In genomic region chr1:11041048-11041447, GRCh38 we compare ENCODE assay signal across 40 cellular contexts. TPM values are rescaled to one million over a fixed set of nuclear protein-coding genes. Genes with fewer than 3 reads are reported as not detected.
A peak's percentile ranks its signal among the peaks of the same experiment; 100 is the strongest.
DNase-seq lines count a peak whose midpoint lies in the region; ATAC-seq, FAIRE-seq and TF ChIP-seq lines count a peak whose summit lies in the region.
"Had no signal": no experiment of that assay in that cellular context is flagged by ENCODE, and none has a peak within 500 bp of the region (broad histone marks: within the 10 kb centered on the region; RNA-seq: fewer than 3 reads in every experiment).

No MANE protein-coding gene starts in this region.

- in situ Hi-C loops in IMR-90 (cut with MboI; ENCODE audit: low sequenced_read_pairs) = no loop called here

- no peak overlapping the region for H4K5ac ChIP-seq in IMR-90 (ENCODE audit: low read depth, low read length)
- no peak overlapping the region for H4K5ac ChIP-seq in H1 (ENCODE audit: insufficient read length, low read depth, low read length)

- H3K9me3 ChIP-seq in HEK293 (ENCODE audit: control insufficient read depth, insufficient read depth, low read depth, low read length) = no peaks in the 10 kb centered on the region
- H3K9me3 ChIP-seq in IMR-90 (ENCODE audit: control insufficient read depth, insufficient read depth, low read length) = no peaks in the 10 kb centered on the region
- no peaks in the 10 kb centered on the region for H3K9me3 ChIP-seq in H1 (ENCODE audit: insufficient read depth in 2 of 2, low read depth in 1 of 2, low read length in 1 of 2)
- H3K9me3 ChIP-seq: A549; BE2C; BLaER1; BLaER1 treated with 17β-estradiol and CSF1 and Interleukin-3, amounts not matched to agents 10 nM and 100 nM; Caco-2 had no signal

- H2BK120ac ChIP-seq in IMR-90 (ENCODE audit: low read depth, low read length) (no peak overlapping the region), H1 (replicated peaks; ENCODE audit: low read depth, low read length) (no peak overlapping the region)

- no peak overlapping the region for H2BK15ac ChIP-seq in IMR-90 (ENCODE audit: low read depth, low read length)
- H2BK15ac ChIP-seq in H1 (ENCODE audit: low read length) = no peak overlapping the region

- no peak overlapping the region for H3K27ac Mint-ChIP-seq in mesothelial cell of epicardium
- H3K27ac Mint-ChIP-seq: B cell; CD14-positive monocyte; CD4-positive, alpha-beta memory T cell; CD4-positive, alpha-beta T cell; CD4-positive, CD25-positive, alpha-beta regulatory T cell; CD8-positive, alpha-beta memory T cell; CD8-positive, alpha-beta T cell had no signal

- DNase-seq in IMR-90 (no peak), H1 (ENCODE audit: low read depth in 1 of 2, low spot score in 2 of 2) (no peak), urothelium cell line (ENCODE audit: low spot score) (no peak), GF-D8 (lab: John Stamatoyannopoulos, UW) (no peak), mesothelial cell of epicardium (ENCODE audit: low spot score in 2 of 2, unreplicated experiment in 2 of 2) (no peak), H54 (ENCODE audit: insufficient read length, low spot score) (no peak)
- DNase-seq: 8988T; ACHN; AML-193; BE2C; C1 segment of cervical spinal cord; Caco-2; Calu3; CD4-positive, alpha-beta memory T cell; CD4-positive, alpha-beta T cell; CD4-positive, CD25-positive, alpha-beta regulatory T cell; CD8-positive, alpha-beta memory T cell; CD8-positive, alpha-beta T cell; COR-L47; DMS 273 treated with DMSO at 0.1 percent for 48 hours; DMS153; DMS53; DMS79; DMS79 treated with DMSO at 0.1 percent for 48 hours; DND-41; EL had no signal

- no peaks in the 10 kb centered on the region for H3K79me2 ChIP-seq in H1 (ENCODE audit: control insufficient read depth in 1 of 2, insufficient read depth in 2 of 2, low read length in 2 of 2)

- TF ChIP-seq RAD21 in IMR-90 (IDR thresholded peaks at IDR 0.05; ENCODE audit: low read length) (no peak), H1 (IDR thresholded peaks at IDR 0.05 in 1 of 2, conservative IDR thresholded peaks at IDR 0.05 in 1 of 2; ENCODE audit: low read depth in 2 of 2, low read length in 2 of 2) (no peak)

- peak overlapping the region; percentile 50 for H2BK5ac ChIP-seq in IMR-90 (ENCODE audit: low read depth, low read length, poor library complexity, severe bottlenecking)
- H2BK5ac ChIP-seq in H1 (ENCODE audit: low read depth, low read length) = no peak overlapping the region

- H2BK20ac ChIP-seq in IMR-90 (ENCODE audit: low read depth, low read length) = no peak overlapping the region
- no peak overlapping the region for H2BK20ac ChIP-seq in H1 (ENCODE audit: low read length)

- H3K36me3 Mint-ChIP-seq in mesothelial cell of epicardium = no peaks in the 10 kb centered on the region
- H3K36me3 Mint-ChIP-seq: CD14-positive monocyte; CD4-positive, alpha-beta memory T cell; CD4-positive, CD25-positive, alpha-beta regulatory T cell; CD8-positive, alpha-beta memory T cell; CD8-positive, alpha-beta T cell had no signal

- no peak for ATAC-seq in IMR-90 (ENCODE audit: low read depth)
- ATAC-seq in HG02623 (IDR thresholded peaks at IDR 0.05; ENCODE audit: unreplicated experiment) = no peak
- ATAC-seq: A549; CD8-positive, alpha-beta T cell had no signal

- H3K4me2 ChIP-seq in IMR-90 (ENCODE audit: low read depth, low read length) (no peak overlapping the region), H1 (ENCODE audit: insufficient read depth in 1 of 2, low read depth in 2 of 2, low read length in 2 of 2) (no peak overlapping the region)
- H3K4me2 ChIP-seq: A549; BLaER1; BLaER1 treated with 17β-estradiol and CSF1 and Interleukin-3, amounts not matched to agents 10 nM and 100 nM had no signal

- H3K9ac ChIP-seq in IMR-90 (ENCODE audit: low read depth, low read length) (no peak overlapping the region), H1 (replicated peaks in 1 of 4; ENCODE audit: extremely low read depth in 1 of 4, low read depth in 3 of 4, low read length in 3 of 4) (no peak overlapping the region)
- H3K9ac ChIP-seq: BLaER1; BLaER1 treated with 17β-estradiol and CSF1 and Interleukin-3, amounts not matched to agents 10 nM and 100 nM had no signal

- no peak overlapping the region for H2BK12ac ChIP-seq in H1 (ENCODE audit: low read depth, low read length)

- H3K27ac ChIP-seq in HEK293 (ENCODE audit: extremely low read depth, low read depth, low read length) = no peak overlapping the region
- H3K27ac ChIP-seq in IMR-90 (ENCODE audit: insufficient read depth, low read length) = no peak overlapping the region
- no peak overlapping the region for H3K27ac ChIP-seq in H1 (ENCODE audit: low read depth, low read length)
- H3K27ac ChIP-seq: 22Rv1; A549; BLaER1; BLaER1 treated with 17β-estradiol and CSF1 and Interleukin-3, amounts not matched to agents 10 nM and 100 nM; C4-2B had no signal

- TF ChIP-seq CTCF in HEK293 (tag by site-specific recombination; IDR thresholded peaks at IDR 0.05) = no peak
- TF ChIP-seq CTCF in IMR-90 (conservative IDR thresholded peaks at IDR 0.05; ENCODE audit: low read depth, low read length) = no peak
- TF ChIP-seq CTCF in H1 (IDR thresholded peaks at IDR 0.05; ENCODE audit: control extremely low read depth in 1 of 3, insufficient read depth in 1 of 3, low read depth in 1 of 3, low read length in 3 of 3) = no peak
- no peak for TF ChIP-seq CTCF in mesothelial cell of epicardium (IDR thresholded peaks at IDR 0.05; ENCODE audit: unreplicated experiment)

- H2AFZ ChIP-seq in IMR-90 (replicated peaks; ENCODE audit: low read length, poor library complexity) (no peak overlapping the region), H1 (ENCODE audit: low read length) (no peak overlapping the region)

- TF ChIP-seq POLR2A in IMR-90 (IDR thresholded peaks at IDR 0.05; ENCODE audit: low read depth, low read length) = no peak
- TF ChIP-seq POLR2A in H1 (IDR thresholded peaks at IDR 0.05; ENCODE audit: control extremely low read depth in 1 of 2, low read depth in 2 of 2, low read length in 2 of 2) = no peak
- no peak for TF ChIP-seq POLR2A in H54 (IDR thresholded peaks at IDR 0.05; ENCODE audit: low read depth, low read length)

- no peak overlapping the region for H3K56ac ChIP-seq in IMR-90 (ENCODE audit: extremely low read depth, insufficient read depth, low read length)
- H3K56ac ChIP-seq in H1 (replicated peaks; ENCODE audit: insufficient read length, low read depth, low read length) = peak overlapping the region; percentile 77

- H3K4me3 ChIP-seq in HEK293 (ENCODE audit: low read depth, low read length) (no peak overlapping the region), IMR-90 (ENCODE audit: insufficient read depth, low read depth, low read length) (no peak overlapping the region), H1 (ENCODE audit: extremely low read depth in 1 of 4, insufficient read depth in 2 of 4, low read depth in 3 of 4, low read length in 4 of 4) (no peak overlapping the region)
- H3K4me3 ChIP-seq: A549; BLaER1; BLaER1 treated with 17β-estradiol and CSF1 and Interleukin-3, amounts not matched to agents 10 nM and 100 nM had no signal

- H3K79me1 ChIP-seq in IMR-90 (ENCODE audit: low read depth in 1 of 2, low read length in 2 of 2) = no peaks in the 10 kb centered on the region
- no peaks in the 10 kb centered on the region for H3K79me1 ChIP-seq in H1 (ENCODE audit: low read depth, low read length)

- no peak overlapping the region for H3K23ac ChIP-seq in IMR-90 (ENCODE audit: low read depth, low read length)
- H3K23ac ChIP-seq in H1 (ENCODE audit: insufficient read length) = no peak overlapping the region

- intact Hi-C loops in IMR-90 (cut with micrococcal nuclease) = no loop called here

- no peak for TF ChIP-seq EP300 in H1 (IDR thresholded peaks at IDR 0.05; ENCODE audit: borderline replicate concordance in 1 of 2, low read depth in 2 of 2, low read length in 2 of 2)

- H3K9me3 Mint-ChIP-seq in mesothelial cell of epicardium = no peaks in the 10 kb centered on the region
- H3K9me3 Mint-ChIP-seq: CD14-positive monocyte; CD4-positive, alpha-beta memory T cell; CD4-positive, alpha-beta T cell; CD4-positive, CD25-positive, alpha-beta regulatory T cell; CD8-positive, alpha-beta memory T cell; CD8-positive, alpha-beta T cell had no signal

- no peak overlapping the region for H3K18ac ChIP-seq in IMR-90 (ENCODE audit: low read depth, low read length)
- no peak overlapping the region for H3K18ac ChIP-seq in H1 (ENCODE audit: extremely low read depth, low read length)

- no TSS peak for BruUV-seq in IMR-90 (replicated peaks; lab: Mats Ljungman, UMichigan)

- no peak overlapping the region for H4K91ac ChIP-seq in IMR-90 (ENCODE audit: insufficient read depth, low read depth, low read length)
- H4K91ac ChIP-seq in H1 (replicated peaks; ENCODE audit: insufficient read length, low read length) = no peak overlapping the region

- H3K4me3 Mint-ChIP-seq in mesothelial cell of epicardium = no peak overlapping the region
- H3K4me3 Mint-ChIP-seq: B cell; CD14-positive monocyte; CD4-positive, alpha-beta memory T cell; CD4-positive, alpha-beta T cell; CD4-positive, CD25-positive, alpha-beta regulatory T cell; CD8-positive, alpha-beta memory T cell; CD8-positive, alpha-beta T cell had no signal

- H3K23me2 ChIP-seq in H1 (ENCODE audit: low read depth, low read length) = peaks cover 32% of the 10 kb centered on the region; the same call in 1 of the 2 replicates

- FAIRE-seq in H1 (lab: Jason Lieb, UNC) = no peak
- peak; percentile 65 for FAIRE-seq in urothelium cell line (lab: Jason Lieb, UNC)
- no peak for FAIRE-seq in H54 (lab: Jason Lieb, UNC)
- FAIRE-seq: A204.1, A549, D721Med had no signal

- H2AK5ac ChIP-seq in IMR-90 (ENCODE audit: low read depth, low read length) (no peak overlapping the region), H1 (ENCODE audit: low read depth, low read length) (no peak overlapping the region)

- no peak overlapping the region for H3K4ac ChIP-seq in IMR-90 (ENCODE audit: low read depth, low read length)
- no peak overlapping the region for H3K4ac ChIP-seq in H1 (replicated peaks; ENCODE audit: insufficient read length, low read depth, low read length)

- no peaks in the 10 kb centered on the region for H3K4me1 Mint-ChIP-seq in mesothelial cell of epicardium
- H3K4me1 Mint-ChIP-seq: CD14-positive monocyte had no signal

- H3K27me3 ChIP-seq in IMR-90 (ENCODE audit: control insufficient read depth, insufficient read depth, low read length) (peaks cover 6% of the 10 kb centered on the region), H1 (replicated peaks in 1 of 4; ENCODE audit: control insufficient read depth in 3 of 4, extremely low read depth in 1 of 4, insufficient read depth in 3 of 4, low read length in 3 of 4) (no peaks in the 10 kb centered on the region)
- H3K27me3 ChIP-seq: BE2C; BLaER1; BLaER1 treated with 17β-estradiol and CSF1 and Interleukin-3, amounts not matched to agents 10 nM and 100 nM had no signal

- H3K27me3 Mint-ChIP-seq in mesothelial cell of epicardium (ENCODE audit: low read depth) = peaks cover 8% of the 10 kb centered on the region

- H3K4me1 ChIP-seq in HEK293 (ENCODE audit: control insufficient read depth, insufficient read depth, low read length) (no peaks in the 10 kb centered on the region), IMR-90 (ENCODE audit: control insufficient read depth, insufficient read depth, low read length) (no peaks in the 10 kb centered on the region), H1 (replicated peaks in 1 of 4; ENCODE audit: control insufficient read depth in 3 of 4, insufficient read depth in 4 of 4, low read length in 3 of 4) (peaks cover 0 to 9% (median 1%) of the 10 kb centered on the region in 4 experiments; a peak in 4 of 7 replicates)
- H3K4me1 ChIP-seq: A549, BE2C, BLaER1, Caco-2 had no signal

- H3K14ac ChIP-seq in IMR-90 (replicated peaks; ENCODE audit: low read depth, low read length) (no peak overlapping the region), H1 (ENCODE audit: insufficient read length) (no peak overlapping the region)

- no peaks in the 10 kb centered on the region for H4K20me1 ChIP-seq in IMR-90 (ENCODE audit: insufficient read depth, low read length)
- peaks cover 0 to 13% of the 10 kb centered on the region in 2 experiments for H4K20me1 ChIP-seq in H1 (replicated peaks in 1 of 2; ENCODE audit: control insufficient read depth in 1 of 2, insufficient read depth in 2 of 2, low read length in 2 of 2)
- H4K20me1 ChIP-seq: BLaER1 had no signal

- H4K8ac ChIP-seq in IMR-90 (ENCODE audit: low read depth in 2 of 2, low read length in 2 of 2) = no peak overlapping the region
- H4K8ac ChIP-seq in H1 (ENCODE audit: extremely low read depth, insufficient read depth, low read length) = no peak overlapping the region

- H3K36me3 ChIP-seq in HEK293 (ENCODE audit: control insufficient read depth in 2 of 2, insufficient read depth in 1 of 2, low read length in 2 of 2) (no peaks in the 10 kb centered on the region), IMR-90 (ENCODE audit: control insufficient read depth, insufficient read depth, low read length) (no peaks in the 10 kb centered on the region), H1 (ENCODE audit: control insufficient read depth in 2 of 4, insufficient read depth in 4 of 4, low read length in 3 of 4) (no peaks in the 10 kb centered on the region)
- H3K36me3 ChIP-seq: BE2C; BLaER1; BLaER1 treated with 17β-estradiol and CSF1 and Interleukin-3, amounts not matched to agents 10 nM and 100 nM had no signal

- CTCF ChIA-PET in HEK293 (lab: Yijun Ruan, JAX) (interaction anchor here (0.7 kb wide), 1 partner anchor 20 kb away, joined by 3 read pairs; no protein-coding TSS in a partner anchor), IMR-90 (lab: Yijun Ruan, JAX) (no interaction called here), H1 (lab: Charles Lee; ENCODE audit: partially characterized antibody) (interaction anchor here (0.7 to 7.4 kb wide), 2 partner anchors 11 to 61 kb away, joined by 3 to 168 read pairs; partner anchors contain the start of gene MASP2)

- H2AK9ac ChIP-seq in IMR-90 (replicated peaks; ENCODE audit: low read depth, low read length, poor library complexity) = no peak overlapping the region

- no peaks in the 10 kb centered on the region for H3K9me1 ChIP-seq in IMR-90 (ENCODE audit: insufficient read depth, low read length)

- POLR2A ChIA-PET in HEK293 (lab: Yijun Ruan, JAX) (no interaction called here), IMR-90 (lab: Charles Lee; ENCODE audit: unreplicated experiment) (no interaction called here), H1 (lab: Charles Lee; ENCODE audit: partially characterized antibody) (interaction anchor here (0.9 kb wide), 1 partner anchor 11 kb away, joined by 3 read pairs; no protein-coding TSS in a partner anchor)

- dilution Hi-C loops in IMR-90 (cut with HindIII; ENCODE audit: low sequenced_read_pairs, unreplicated experiment) = no loop called here

RNA-seq across cellular contexts. Expression of gene MASP2, which starts 6.0 kb away (rescaled TPM):
- total RNA-seq in IMR-90 (2012; rRNA removed) (not detected in 2 replicates), mesothelial cell of epicardium (0.09 to 0.20 TPM in 2 of 3 replicates, not detected in the other)
- polyA plus RNA-seq in IMR-90 (2012; rRNA removed) (0.03 and 0.04 TPM in 2 replicates), H1 (2011; rRNA removed) (0.54 and 0.78 TPM in 2 replicates)
- 0.01 TPM in 1 of 2 replicates, not detected in the other for polyA plus RNA-seq in IMR-90 (2012; cell fraction: cytosol; rRNA removed)
- 0.13 and 0.34 TPM in 2 replicates for polyA plus RNA-seq in IMR-90 (2012; cell fraction: nucleus; rRNA removed; ENCODE audit: low replicate concordance)
- total RNA-seq in H1 (2021; fragmentation: NEBNext Ultra II Directional; extraction: Animal tissue kit (Norgen Biotek cat#: 25700)) = 0.90 and 1.2 TPM in 2 replicates
- 0.43 TPM for polyA plus RNA-seq in H1 (2011; cell fraction: cytosol; rRNA removed)
- polyA plus RNA-seq in H1 (2011; cell fraction: nucleus; rRNA removed) = 2.1 TPM
- 2.7 to 2.9 TPM (median 2.8 TPM) in 4 replicates for polyA plus RNA-seq in H1 (2012, experiment 1 of 2)
- 0.77 TPM for polyA plus RNA-seq in H1 (2012, experiment 2 of 2)
- 0.61 TPM for polyA plus RNA-seq in H1 (2013, experiment 1 of 2)
- 0.72 TPM for polyA plus RNA-seq in H1 (2013, experiment 2 of 2)
- polyA minus RNA-seq in H1 (2011; rRNA and poly(A)+ RNA removed) = 0.29 and 0.63 TPM in 2 replicates
- polyA minus RNA-seq in H1 (2011; cell fraction: cytosol; rRNA and poly(A)+ RNA removed) = not detected
- polyA minus RNA-seq in H1 (2011; cell fraction: nucleus; rRNA and poly(A)+ RNA removed) = 1.2 TPM
- total RNA-seq: B cell; Calu3; CD4-positive, alpha-beta memory T cell; CD4-positive, CD25-positive, alpha-beta regulatory T cell; Daoy had no signal
- polyA plus RNA-seq: AG04450; BJ; CD14-positive monocyte; CD8-positive, alpha-beta memory T cell had no signal

RNA-seq across cellular contexts. Expression of gene SRM, which starts 18.8 kb away (rescaled TPM):
- total RNA-seq in IMR-90 (2012; rRNA removed) = 23.1 and 25.6 TPM in 2 replicates
- 160 and 203 TPM in 2 replicates for polyA plus RNA-seq in IMR-90 (2012; rRNA removed)
- 336 and 350 TPM in 2 replicates for polyA plus RNA-seq in IMR-90 (2012; cell fraction: cytosol; rRNA removed)
- 66.9 and 159 TPM in 2 replicates for polyA plus RNA-seq in IMR-90 (2012; cell fraction: nucleus; rRNA removed; ENCODE audit: low replicate concordance)
- total RNA-seq in H1 (2021; fragmentation: NEBNext Ultra II Directional; extraction: Animal tissue kit (Norgen Biotek cat#: 25700)) = 206 and 208 TPM in 2 replicates
- polyA plus RNA-seq in H1 (2011; rRNA removed) = 110 and 182 TPM in 2 replicates
- polyA plus RNA-seq in H1 (2011; cell fraction: cytosol; rRNA removed) = 94.1 TPM
- polyA plus RNA-seq in H1 (2011; cell fraction: nucleus; rRNA removed) = 133 TPM
- 123 to 274 TPM (median 235 TPM) in 4 replicates for polyA plus RNA-seq in H1 (2012, experiment 1 of 2)
- 289 TPM for polyA plus RNA-seq in H1 (2012, experiment 2 of 2)
- 291 TPM for polyA plus RNA-seq in H1 (2013, experiment 1 of 2)
- polyA plus RNA-seq in H1 (2013, experiment 2 of 2) = 264 TPM
- polyA minus RNA-seq in H1 (2011; rRNA and poly(A)+ RNA removed) = 78.0 and 108 TPM in 2 replicates
- 134 TPM for polyA minus RNA-seq in H1 (2011; cell fraction: cytosol; rRNA and poly(A)+ RNA removed)
- polyA minus RNA-seq in H1 (2011; cell fraction: nucleus; rRNA and poly(A)+ RNA removed) = 86.5 TPM
- total RNA-seq in mesothelial cell of epicardium = 61.4 to 62.1 TPM (median 61.7 TPM) in 3 replicates

RNA-seq across cellular contexts. Expression of gene TARDBP, which starts 28.6 kb away (rescaled TPM):
- 36.7 and 98.0 TPM in 2 replicates for total RNA-seq in IMR-90 (2012; rRNA removed)
- 161 and 196 TPM in 2 replicates for polyA plus RNA-seq in IMR-90 (2012; rRNA removed)
- 51.4 and 70.0 TPM in 2 replicates for polyA plus RNA-seq in IMR-90 (2012; cell fraction: cytosol; rRNA removed)
- polyA plus RNA-seq in IMR-90 (2012; cell fraction: nucleus; rRNA removed; ENCODE audit: low replicate concordance) = 55.1 and 182 TPM in 2 replicates
- total RNA-seq in H1 (2021; fragmentation: NEBNext Ultra II Directional; extraction: Animal tissue kit (Norgen Biotek cat#: 25700)) = 232 and 240 TPM in 2 replicates
- polyA plus RNA-seq in H1 (2011; rRNA removed) = 121 and 144 TPM in 2 replicates
- polyA plus RNA-seq in H1 (2011; cell fraction: cytosol; rRNA removed) = 216 TPM
- 92.6 TPM for polyA plus RNA-seq in H1 (2011; cell fraction: nucleus; rRNA removed)
- 239 to 401 TPM (median 318 TPM) in 4 replicates for polyA plus RNA-seq in H1 (2012, experiment 1 of 2)
- 40.2 TPM for polyA plus RNA-seq in H1 (2012, experiment 2 of 2)
- polyA plus RNA-seq in H1 (2013, experiment 1 of 2) = 183 TPM
- polyA plus RNA-seq in H1 (2013, experiment 2 of 2) = 175 TPM
- 122 and 124 TPM in 2 replicates for polyA minus RNA-seq in H1 (2011; rRNA and poly(A)+ RNA removed)
- 148 TPM for polyA minus RNA-seq in H1 (2011; cell fraction: cytosol; rRNA and poly(A)+ RNA removed)
- 132 TPM for polyA minus RNA-seq in H1 (2011; cell fraction: nucleus; rRNA and poly(A)+ RNA removed)
- 175 to 184 TPM (median 179 TPM) in 3 replicates for total RNA-seq in mesothelial cell of epicardium

RNA-seq across cellular contexts. Expression of gene EXOSC10, which starts 58.6 kb away (rescaled TPM):
- total RNA-seq in IMR-90 (2012; rRNA removed) (56.4 and 64.5 TPM in 2 replicates), mesothelial cell of epicardium (68.1 to 76.9 TPM (median 73.7 TPM) in 3 replicates)
- polyA plus RNA-seq in IMR-90 (2012; rRNA removed) (63.5 and 66.0 TPM in 2 replicates), H1 (2011; rRNA removed) (44.1 and 57.9 TPM in 2 replicates)
- polyA plus RNA-seq in IMR-90 (2012; cell fraction: cytosol; rRNA removed) = 19.2 and 19.7 TPM in 2 replicates
- 97.8 and 214 TPM in 2 replicates for polyA plus RNA-seq in IMR-90 (2012; cell fraction: nucleus; rRNA removed; ENCODE audit: low replicate concordance)
- 77.3 and 86.1 TPM in 2 replicates for total RNA-seq in H1 (2021; fragmentation: NEBNext Ultra II Directional; extraction: Animal tissue kit (Norgen Biotek cat#: 25700))
- polyA plus RNA-seq in H1 (2011; cell fraction: cytosol; rRNA removed) = 71.8 TPM
- polyA plus RNA-seq in H1 (2011; cell fraction: nucleus; rRNA removed) = 104 TPM
- polyA plus RNA-seq in H1 (2012, experiment 1 of 2) = 68.8 to 78.7 TPM (median 73.7 TPM) in 4 replicates
- 13.8 TPM for polyA plus RNA-seq in H1 (2012, experiment 2 of 2)
- polyA plus RNA-seq in H1 (2013, experiment 1 of 2) = 55.9 TPM
- 52.2 TPM for polyA plus RNA-seq in H1 (2013, experiment 2 of 2)
- 66.7 and 90.4 TPM in 2 replicates for polyA minus RNA-seq in H1 (2011; rRNA and poly(A)+ RNA removed)
- polyA minus RNA-seq in H1 (2011; cell fraction: cytosol; rRNA and poly(A)+ RNA removed) = 33.6 TPM
- 74.2 TPM for polyA minus RNA-seq in H1 (2011; cell fraction: nucleus; rRNA and poly(A)+ RNA removed)
